24 cellular contexts compared by ENCODE assay signal in the genomic region with DNA sequence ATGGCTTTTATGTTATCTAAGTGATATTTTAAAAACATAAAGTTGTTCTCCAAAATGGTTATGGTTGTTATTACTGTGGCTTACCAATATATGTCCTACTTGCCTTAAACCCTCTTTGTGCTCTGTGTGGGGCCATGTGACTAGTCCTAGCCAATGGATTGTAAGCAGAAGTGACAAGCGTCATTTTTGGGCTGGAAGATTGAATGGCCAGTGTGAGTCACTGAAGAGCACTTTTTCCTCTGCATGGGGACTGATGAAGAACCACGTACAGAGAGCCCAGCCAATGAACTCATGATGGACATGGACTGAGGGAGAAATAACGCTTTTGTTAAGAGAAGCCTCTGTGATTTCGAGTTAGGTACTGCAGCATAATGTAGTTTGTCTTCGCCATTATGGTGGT.
"Had no signal": no experiment of that assay in that cellular context is flagged by ENCODE, and none has a peak within 500 bp of the region (broad histone marks: within the 10 kb centered on the region; RNA-seq: fewer than 3 reads in every experiment).

No MANE protein-coding gene starts in this region.

- H3K36me3 ChIP-seq: adrenal gland, ascending aorta, brain microvascular endothelial cell, heart right ventricle, neutrophil, ovary, prostate gland, spleen, uterus had no signal

- H3K4me3 ChIP-seq: adrenal gland, ascending aorta, heart right ventricle, ovary, prostate gland, spleen, testis, uterus had no signal

- H3K4me1 ChIP-seq: adrenal gland, ascending aorta, heart right ventricle, prostate gland, spleen, testis, uterus had no signal

- H3K9me3 ChIP-seq: adrenal gland, neutrophil, ovary, prostate gland, testis, uterus had no signal

- H3K27ac ChIP-seq: adrenal gland, ascending aorta, brain microvascular endothelial cell, heart right ventricle, neutrophil, ovary, prostate gland, spleen, testis, uterus had no signal

- H3K27me3 ChIP-seq: adrenal gland, ascending aorta, brain microvascular endothelial cell, heart right ventricle, neutrophil, ovary, spleen, testis, uterus had no signal

- DNase-seq: activated CD4-positive, alpha-beta T cell treated with anti-CD3 and anti-CD28 coated beads for 4 hours; activated CD4-positive, alpha-beta T cell treated with anti-CD3 and anti-CD28 coated beads, Interleukin-2, amount 50 U/mL, for 48 hours; activated CD4-positive, CD25-positive, alpha-beta regulatory T cell; activated CD8-positive, alpha-beta memory T cell treated with anti-CD3 and anti-CD28 coated beads, Interleukin-2, amount 50 U/mL, for 48 hours; activated naive CD4-positive, alpha-beta T cell; activated T-cell treated with anti-CD3 and anti-CD28 coated beads, Interleukin-2, amount 50 U/mL, for 4 hours; adrenal gland; brain microvascular endothelial cell; caudate nucleus; effector CD4-positive, alpha-beta T cell; erythroblast; foreskin fibroblast; heart right ventricle; left colon; ovary; spleen; stimulated activated CD4-positive, alpha-beta T cell treated with anti-CD3 and anti-CD28 coated beads, Interleukin-4, amount 100 ng/mL, for 1 hour; stimulated activated naive CD4-positive, alpha-beta T cell; testis; trophoblast cell; uterus had no signal

- ATAC-seq: activated T-cell treated with anti-CD3 and anti-CD28 coated beads, Interleukin-2, amount 50 U/mL, for 4 hours; heart right ventricle; left colon had no signal
